ENCODE assay signal across 9 cellular contexts in the genomic region with DNA sequence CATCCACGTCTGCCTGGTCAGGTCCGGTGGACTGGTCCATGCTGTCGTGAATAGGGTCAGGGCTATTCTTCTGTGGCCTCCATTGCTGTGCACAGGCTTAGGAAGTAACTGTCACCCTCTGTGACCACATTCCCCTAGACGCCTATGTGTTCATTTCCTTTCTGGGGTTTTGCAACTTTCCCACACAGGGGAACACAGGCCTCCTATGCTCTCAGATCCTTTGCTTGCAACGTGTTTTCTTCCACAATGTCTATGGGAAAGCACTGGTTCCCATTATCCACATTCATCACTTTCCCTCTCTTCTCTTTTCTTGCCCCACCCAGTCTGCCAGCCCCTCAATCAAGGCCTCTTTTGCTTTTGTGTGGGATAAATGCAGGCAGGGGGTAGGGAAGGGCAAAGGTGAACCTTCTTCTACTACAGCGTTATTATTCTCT. TPM values are rescaled to one million over a fixed set of nuclear protein-coding genes. Genes with fewer than 3 reads are reported as not detected.
A peak's percentile ranks its signal among the peaks of the same experiment; 100 is the strongest.
DNase-seq lines count a peak whose midpoint lies in the region; ATAC-seq lines count a peak whose summit lies in the region.
"Had no signal": no experiment of that assay in that cellular context is flagged by ENCODE, and none has a peak within 500 bp of the region (broad histone marks: within the 10 kb centered on the region; RNA-seq: fewer than 3 reads in every experiment).

No MANE protein-coding gene starts in this region.

- H3K4me3 Mint-ChIP-seq in activated T-cell treated with anti-CD3 and anti-CD28 coated beads, Interleukin-2, amount 50 U/mL, for 72 hours = peak overlapping the region in 1 of 2 donors; percentile 2
- H3K4me3 Mint-ChIP-seq in T-cell = no peak overlapping the region

- H3K4me3 ChIP-seq in SJCRH30 = no peak overlapping the region

- peak in 1 of 2 donors; percentile 22 for DNase-seq in activated T-cell treated with anti-CD3 and anti-CD28 coated beads, Interleukin-2, amount 50 U/mL, for 72 hours
- no peak for DNase-seq in activated T-cell treated with anti-CD3 and anti-CD28 coated beads, Interleukin-2, amount 50 U/mL, for 1 hour
- DNase-seq in T-cell = peak in 3 of 34 experiments; percentile 1 to 26 (median 13)
- peak; percentile 25 for DNase-seq in stimulated activated CD8-positive, alpha-beta memory T cell treated with anti-CD3 and anti-CD28 coated beads, Interleukin-4, amount 100 ng/mL, for 48 hours
- no peak for DNase-seq in NCI-H187 (lab: John Stamatoyannopoulos, UW)
- DNase-seq in SJCRH30 = no peak
- DNase-seq in iPS-NIHi7 (ENCODE audit: extremely low spot score) = no peak
- DNase-seq: NCI-H2227 treated with DMSO at 0.1 percent for 48 hours had no signal

- no peaks in the 10 kb centered on the region for H3K36me3 ChIP-seq in SJCRH30

- CTCF ChIA-PET in T-cell (lab: Charles Lee) = no interaction called here

- ATAC-seq in activated T-cell treated with anti-CD3 and anti-CD28 coated beads, Interleukin-2, amount 50 U/mL, for 72 hours (replicated peaks in 1 of 2) = peak; percentile 80
- peak; percentile 44 for ATAC-seq in HG02763 (IDR thresholded peaks at IDR 0.05; ENCODE audit: unreplicated experiment)
- peak; percentile 43 to 70 (median 58) for ATAC-seq in T-cell (replicated peaks in 1 of 4)

- H3K4me1 Mint-ChIP-seq in activated T-cell treated with anti-CD3 and anti-CD28 coated beads, Interleukin-2, amount 50 U/mL, for 72 hours (ENCODE audit: low read depth) = peaks cover 16% of the 10 kb centered on the region
- H3K4me1 Mint-ChIP-seq in T-cell = peaks cover 17 to 23% (median 18%) of the 10 kb centered on the region in 3 donors

- no peaks in the 10 kb centered on the region for H3K4me1 ChIP-seq in SJCRH30

- H3K9me3 ChIP-seq in SJCRH30 (replicated peaks) = 0 out of 2 replicates have a peak, but pooled peaks cover 3% of the 10 kb centered on the region

- H3K27me3 Mint-ChIP-seq in activated T-cell treated with anti-CD3 and anti-CD28 coated beads, Interleukin-2, amount 50 U/mL, for 72 hours (ENCODE audit: low read depth) = no peaks in the 10 kb centered on the region
- H3K27me3 Mint-ChIP-seq in T-cell = no peaks in the 10 kb centered on the region

- no peak overlapping the region for H3K27ac ChIP-seq in SJCRH30

- no peak overlapping the region for H3K27ac Mint-ChIP-seq in activated T-cell treated with anti-CD3 and anti-CD28 coated beads, Interleukin-2, amount 50 U/mL, for 72 hours
- H3K27ac Mint-ChIP-seq in T-cell = peak overlapping the region in 1 of 2 donors; percentile 0

- H3K9me3 Mint-ChIP-seq in activated T-cell treated with anti-CD3 and anti-CD28 coated beads, Interleukin-2, amount 50 U/mL, for 72 hours = no peaks in the 10 kb centered on the region
- H3K9me3 Mint-ChIP-seq in T-cell = no peaks in the 10 kb centered on the region

- no peaks in the 10 kb centered on the region for H3K36me3 Mint-ChIP-seq in activated T-cell treated with anti-CD3 and anti-CD28 coated beads, Interleukin-2, amount 50 U/mL, for 72 hours (ENCODE audit: insufficient read depth in 2 of 2)
- H3K36me3 Mint-ChIP-seq in T-cell = no peaks in the 10 kb centered on the region

- POLR2A ChIA-PET in T-cell (lab: Charles Lee) = no interaction called here

- H3K27me3 ChIP-seq in SJCRH30 = no peaks in the 10 kb centered on the region

RNA-seq across cellular contexts. Expression of a gene that starts 43.2 kb away (rescaled TPM):
- 10 to 100 TPM; 65.2 to 65.4 TPM for total RNA-seq in activated T-cell treated with anti-CD3 and anti-CD28 coated beads, Interleukin-2, amount 50 U/mL, for 72 hours
- 10 to 100 TPM; 60.4 to 75.3 (median 67.4) TPM for total RNA-seq in T-cell
- total RNA-seq in SJCRH30 (2014; rRNA removed; shearing (Covaris generic)) = 86.4 and 90.9 TPM in 2 replicates
